Comparison of ENCODE assay signal across 1 cellular context in genomic region chr1:224181453-224181810, GRCh38.
TF ChIP-seq lines count a peak whose summit lies in the region.

No MANE protein-coding gene starts in this region.

TF ChIP-seq in WTC11, 78 proteins besides CTCF, POLR2A, EP300 and RAD21 (continued from another document):
- TF ChIP-seq E2F1 (CRISPR knock-in tag; IDR thresholded peaks at IDR 0.05), result no peak
- TF ChIP-seq, protein P1, sequence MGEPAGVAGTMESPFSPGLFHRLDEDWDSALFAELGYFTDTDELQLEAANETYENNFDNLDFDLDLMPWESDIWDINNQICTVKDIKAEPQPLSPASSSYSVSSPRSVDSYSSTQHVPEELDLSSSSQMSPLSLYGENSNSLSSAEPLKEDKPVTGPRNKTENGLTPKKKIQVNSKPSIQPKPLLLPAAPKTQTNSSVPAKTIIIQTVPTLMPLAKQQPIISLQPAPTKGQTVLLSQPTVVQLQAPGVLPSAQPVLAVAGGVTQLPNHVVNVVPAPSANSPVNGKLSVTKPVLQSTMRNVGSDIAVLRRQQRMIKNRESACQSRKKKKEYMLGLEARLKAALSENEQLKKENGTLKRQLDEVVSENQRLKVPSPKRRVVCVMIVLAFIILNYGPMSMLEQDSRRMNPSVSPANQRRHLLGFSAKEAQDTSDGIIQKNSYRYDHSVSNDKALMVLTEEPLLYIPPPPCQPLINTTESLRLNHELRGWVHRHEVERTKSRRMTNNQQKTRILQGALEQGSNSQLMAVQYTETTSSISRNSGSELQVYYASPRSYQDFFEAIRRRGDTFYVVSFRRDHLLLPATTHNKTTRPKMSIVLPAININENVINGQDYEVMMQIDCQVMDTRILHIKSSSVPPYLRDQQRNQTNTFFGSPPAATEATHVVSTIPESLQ (CRISPR knock-in tag; IDR thresholded peaks at IDR 0.05), result no peak
- no peak for TF ChIP-seq IRF2 (CRISPR knock-in tag; IDR thresholded peaks at IDR 0.05; ENCODE audit: borderline replicate concordance, low read depth)
- no peak for TF ChIP-seq NR2C2 (CRISPR knock-in tag; IDR thresholded peaks at IDR 0.05)
- TF ChIP-seq OVOL2 (CRISPR knock-in tag; IDR thresholded peaks at IDR 0.05; ENCODE audit: borderline replicate concordance), result no peak
- no peak for TF ChIP-seq SP1 (CRISPR knock-in tag; conservative IDR thresholded peaks at IDR 0.05)
- TF ChIP-seq ZBTB21 (CRISPR knock-in tag; IDR thresholded peaks at IDR 0.05; ENCODE audit: borderline replicate concordance), result no peak
- no peak for TF ChIP-seq ZNF532 (CRISPR knock-in tag; IDR thresholded peaks at IDR 0.05; ENCODE audit: borderline replicate concordance)
- no peak for TF ChIP-seq AFF4 (CRISPR knock-in tag; IDR thresholded peaks at IDR 0.05; ENCODE audit: borderline replicate concordance)
- no peak for TF ChIP-seq NR3C1 (CRISPR knock-in tag; conservative IDR thresholded peaks at IDR 0.05; ENCODE audit: low read depth)
- TF ChIP-seq ETV6 (CRISPR knock-in tag; IDR thresholded peaks at IDR 0.05), result no peak
- TF ChIP-seq, protein P2, sequence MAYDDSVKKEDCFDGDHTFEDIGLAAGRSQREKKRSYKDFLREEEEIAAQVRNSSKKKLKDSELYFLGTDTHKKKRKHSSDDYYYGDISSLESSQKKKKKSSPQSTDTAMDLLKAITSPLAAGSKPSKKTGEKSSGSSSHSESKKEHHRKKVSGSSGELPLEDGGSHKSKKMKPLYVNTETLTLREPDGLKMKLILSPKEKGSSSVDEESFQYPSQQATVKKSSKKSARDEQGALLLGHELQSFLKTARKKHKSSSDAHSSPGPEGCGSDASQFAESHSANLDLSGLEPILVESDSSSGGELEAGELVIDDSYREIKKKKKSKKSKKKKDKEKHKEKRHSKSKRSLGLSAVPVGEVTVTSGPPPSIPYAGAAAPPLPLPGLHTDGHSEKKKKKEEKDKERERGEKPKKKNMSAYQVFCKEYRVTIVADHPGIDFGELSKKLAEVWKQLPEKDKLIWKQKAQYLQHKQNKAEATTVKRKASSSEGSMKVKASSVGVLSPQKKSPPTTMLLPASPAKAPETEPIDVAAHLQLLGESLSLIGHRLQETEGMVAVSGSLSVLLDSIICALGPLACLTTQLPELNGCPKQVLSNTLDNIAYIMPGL (CRISPR knock-in tag; IDR thresholded peaks at IDR 0.05), result no peak
- TF ChIP-seq FOXP1 (CRISPR knock-in tag; IDR thresholded peaks at IDR 0.05; ENCODE audit: borderline replicate concordance), result no peak
- TF ChIP-seq RORB (CRISPR knock-in tag; IDR thresholded peaks at IDR 0.05), result no peak
- no peak for TF ChIP-seq CDX4 (CRISPR knock-in tag; IDR thresholded peaks at IDR 0.05; ENCODE audit: borderline replicate concordance)
- no peak for TF ChIP-seq NFE2L1 (CRISPR knock-in tag; IDR thresholded peaks at IDR 0.05)
